Comparison of ENCODE assay signal across 8 cellular contexts in genomic region chr6:44073612-44074382, GRCh38. TPM values are rescaled to one million over a fixed set of nuclear protein-coding genes. Genes with fewer than 3 reads are reported as not detected.
A peak's percentile ranks its signal among the peaks of the same experiment; 100 is the strongest.
DNase-seq lines count a peak whose midpoint lies in the region; ATAC-seq and TF ChIP-seq lines count a peak whose summit lies in the region.

No MANE protein-coding gene starts in this region.

- peaks cover 9% of the 10 kb centered on the region for H3K27me3 Mint-ChIP-seq in T-helper 2 cell treated with Interferon-gamma antibody and Interleukin-4, amounts not matched to agents 5 μg/mL and 100 μg/mL, for 36 hours (ENCODE audit: low read depth)

- 23 to 50% methylated on average over 4 to 6 of the region's 24 CpGs for WGBS in gastroesophageal sphincter (ENCODE audit: low coverage in 1 of 2), 2 donors
- 21 to 23% methylated on average over 24 of the region's 24 CpGs for WGBS in sigmoid colon, 2 donors

- intact Hi-C loops in sigmoid colon (cut with DNase I): loop anchor here (1.0 kb wide), 2 partner anchors 100 to 304 kb away; no protein-coding TSS in a partner anchor

- H3K36me3 ChIP-seq in BLaER1 treated with 17β-estradiol and CSF1 and Interleukin-3, amounts not matched to agents 10 nM and 100 nM: no peaks in the 10 kb centered on the region
- H3K36me3 ChIP-seq in gastroesophageal sphincter: no peaks in the 10 kb centered on the region
- H3K36me3 ChIP-seq in sigmoid colon: no peaks in the 10 kb centered on the region

- H3K4me1 ChIP-seq in BLaER1 treated with 17β-estradiol and CSF1 and Interleukin-3, amounts not matched to agents 10 nM and 100 nM: peaks cover 41 to 74% (median 67%) of the 10 kb centered on the region in 10 experiments
- peaks cover 0 to 61% (median 36%) of the 10 kb centered on the region in 3 donors for H3K4me1 ChIP-seq in gastroesophageal sphincter
- H3K4me1 ChIP-seq in sigmoid colon: peaks cover 0 to 45% (median 35%) of the 10 kb centered on the region in 4 donors

- H4K20me1 ChIP-seq in BLaER1 treated with 17β-estradiol and CSF1 and Interleukin-3, amounts not matched to agents 10 nM and 100 nM: no peaks in the 10 kb centered on the region

- CTCF ChIA-PET in HEK293T (lab: Yijun Ruan, JAX): interaction anchor here (0.6 to 2.1 kb wide), 14 partner anchors 9 to 406 kb away, joined by 3 to 6 read pairs (median 3); partner anchors contain the start of gene VEGFA

- H3K27ac ChIP-seq in BLaER1 treated with 17β-estradiol and CSF1 and Interleukin-3, amounts not matched to agents 10 nM and 100 nM: peak overlapping the region; percentile 68 to 89 (median 81)
- H3K27ac ChIP-seq in gastroesophageal sphincter (peak overlapping the region; percentile 11 to 90 (median 86)), sigmoid colon (peak overlapping the region; percentile 71 to 83 (median 81))

- H3K9ac ChIP-seq in BLaER1 treated with 17β-estradiol and CSF1 and Interleukin-3, amounts not matched to agents 10 nM and 100 nM: peak overlapping the region; percentile 66 to 84 (median 75)

- POLR2A ChIA-PET in HEK293T (lab: Yijun Ruan, JAX): interaction anchor here (0.7 to 4.7 kb wide), 6 partner anchors 9 to 304 kb away, joined by 3 to 19 read pairs (median 4); partner anchors contain the start of genes HSP90AB1 and VEGFA

- TF ChIP-seq CTCF in gastroesophageal sphincter (IDR thresholded peaks at IDR 0.05): peak in 1 of 4 experiments; percentile 19
- no peak for TF ChIP-seq CTCF in sigmoid colon (IDR thresholded peaks at IDR 0.05)

- TF ChIP-seq POLR2A in gastroesophageal sphincter (IDR thresholded peaks at IDR 0.05): no peak
- no peak for TF ChIP-seq POLR2A in sigmoid colon (IDR thresholded peaks at IDR 0.05)

- H3K27me3 ChIP-seq in BLaER1 treated with 17β-estradiol and CSF1 and Interleukin-3, amounts not matched to agents 10 nM and 100 nM: no peaks in the 10 kb centered on the region
- no peaks in the 10 kb centered on the region for H3K27me3 ChIP-seq in gastroesophageal sphincter
- peaks cover 0 to 7% (median 0%) of the 10 kb centered on the region in 3 donors for H3K27me3 ChIP-seq in sigmoid colon

- H3K4me1 Mint-ChIP-seq in T-helper 2 cell treated with Interferon-gamma antibody and Interleukin-4, amounts not matched to agents 5 μg/mL and 100 μg/mL, for 36 hours (ENCODE audit: low read depth): peaks cover 25% of the 10 kb centered on the region

- H3K4me3 ChIP-seq in BLaER1 treated with 17β-estradiol and CSF1 and Interleukin-3, amounts not matched to agents 10 nM and 100 nM: peak overlapping the region; percentile 40 to 71 (median 61); a peak in 19 of 20 replicates
- peak overlapping the region; percentile 41 to 59 for H3K4me3 ChIP-seq in gastroesophageal sphincter
- H3K4me3 ChIP-seq in sigmoid colon: peak overlapping the region; percentile 33 to 55 (median 49)

- no peaks in the 10 kb centered on the region for H3K9me3 ChIP-seq in BLaER1 treated with 17β-estradiol and CSF1 and Interleukin-3, amounts not matched to agents 10 nM and 100 nM (replicated peaks in 1 of 11)
- H3K9me3 ChIP-seq in gastroesophageal sphincter (no peaks in the 10 kb centered on the region), sigmoid colon (no peaks in the 10 kb centered on the region)

- peak; percentile 8 for ATAC-seq in gastroesophageal sphincter
- no peak for ATAC-seq in HG03039 (IDR thresholded peaks at IDR 0.05; ENCODE audit: unreplicated experiment)
- no peak for ATAC-seq in HG02588 (IDR thresholded peaks at IDR 0.05; ENCODE audit: unreplicated experiment)

- TF ChIP-seq EP300 in gastroesophageal sphincter (IDR thresholded peaks at IDR 0.05): no peak
- TF ChIP-seq EP300 in sigmoid colon (IDR thresholded peaks at IDR 0.05): no peak

- H3K4me2 ChIP-seq in BLaER1 treated with 17β-estradiol and CSF1 and Interleukin-3, amounts not matched to agents 10 nM and 100 nM: peak overlapping the region; percentile 84 to 100 (median 97)

- no peaks in the 10 kb centered on the region for H3K36me3 Mint-ChIP-seq in T-helper 2 cell treated with Interferon-gamma antibody and Interleukin-4, amounts not matched to agents 5 μg/mL and 100 μg/mL, for 36 hours (ENCODE audit: low read depth)

- no peaks in the 10 kb centered on the region for H3K9me3 Mint-ChIP-seq in T-helper 2 cell treated with Interferon-gamma antibody and Interleukin-4, amounts not matched to agents 5 μg/mL and 100 μg/mL, for 36 hours

- peak overlapping the region; percentile 87 for H3K4me3 Mint-ChIP-seq in T-helper 2 cell treated with Interferon-gamma antibody and Interleukin-4, amounts not matched to agents 5 μg/mL and 100 μg/mL, for 36 hours

- DNase-seq in HEK293T (ENCODE audit: extremely low spot score): no peak
- DNase-seq in T-helper 2 cell treated with Interferon-gamma antibody and Interleukin-4, amounts not matched to agents 5 μg/mL and 100 μg/mL, for 36 hours (ENCODE audit: low spot score): peak; percentile 21
- peak; percentile 75 for DNase-seq in sigmoid colon
- no peak for DNase-seq in nucleus accumbens (lab: John Stamatoyannopoulos, UW)

- H3K27ac Mint-ChIP-seq in T-helper 2 cell treated with Interferon-gamma antibody and Interleukin-4, amounts not matched to agents 5 μg/mL and 100 μg/mL, for 36 hours: peak overlapping the region; percentile 72

TF ChIP-seq in HEK293T, 16 proteins besides CTCF, POLR2A, EP300 and RAD21:
- TF ChIP-seq L3MBTL2 (conservative IDR thresholded peaks at IDR 0.05): 0 out of 2 replicates have a peak, but pooled peaks have one; percentile 35
- no peak for TF ChIP-seq PKNOX1 (IDR thresholded peaks at IDR 0.05)
- TF ChIP-seq SUZ12 (IDR thresholded peaks at IDR 0.05): no peak
- no peak for TF ChIP-seq ZNF384 (IDR thresholded peaks at IDR 0.05)
- TF ChIP-seq TARDBP (IDR thresholded peaks at IDR 0.05): no peak
- no peak for TF ChIP-seq ARNT (IDR thresholded peaks at IDR 0.05)

RNA-seq across cellular contexts. Expression of gene MRPL14, which starts 53.5 kb away (rescaled TPM):
- 10 to 100 TPM; 31.6 to 40.5 (median 35.8) TPM for total RNA-seq in gastroesophageal sphincter
- 10 to 100 TPM; 32.4 to 55.8 (median 45.3) TPM for total RNA-seq in sigmoid colon
- polyA plus RNA-seq in sigmoid colon: 100 to 1,000 TPM in 2 of 3 donors, 10 to 100 TPM in 1; 85.6 to 150 (median 109) TPM

RNA-seq across cellular contexts. Expression of gene TMEM63B, which starts 53.6 kb away (rescaled TPM):
- total RNA-seq in gastroesophageal sphincter: 10 to 100 TPM; 11.3 to 32.0 (median 23.9) TPM
- 10 to 100 TPM; 10.0 to 21.3 (median 16.3) TPM for total RNA-seq in sigmoid colon
- polyA plus RNA-seq in sigmoid colon: 10 to 100 TPM in 2 of 3 donors, 1 to 10 TPM in 1; 9.0 to 48.5 (median 14.6) TPM

Comparison
In these comparisons a context has a peak if more than half of its experiments do, and no peak if none do; other contexts are left out.
1. DNase-seq: peak in T-helper 2 cell treated with Interferon-gamma antibody and Interleukin-4, amounts not matched to agents 5 μg/mL and 100 μg/mL, for 36 hours (single experiment) and sigmoid colon (single experiment); none in HEK293T (single experiment) and nucleus accumbens (0 of 56).
2. Peak in every context shown above with its lines, with median percentiles within 50 percentile points of each other: H3K27ac ChIP-seq and H3K4me3 ChIP-seq.